26 cellular contexts compared by ENCODE assay signal in genomic region chr10:124375691-124376090, GRCh38. TPM values are rescaled to one million over a fixed set of nuclear protein-coding genes. Genes with fewer than 3 reads are reported as not detected.
DNase-seq lines count a peak whose midpoint lies in the region; ATAC-seq, FAIRE-seq and TF ChIP-seq lines count a peak whose summit lies in the region.
"Had no signal": no experiment of that assay in that cellular context is flagged by ENCODE, and none has a peak within 500 bp of the region (broad histone marks: within the 10 kb centered on the region; RNA-seq: fewer than 3 reads in every experiment).

No MANE protein-coding gene starts in this region.

- BruUV-seq in MCF 10A (replicated peaks; lab: Mats Ljungman, UMichigan) = no TSS peak

- no peak overlapping the region for H3K27ac Mint-ChIP-seq in MCF 10A (ENCODE audit: low read depth, unreplicated experiment)
- H3K27ac Mint-ChIP-seq: CD4-positive, alpha-beta memory T cell; CD4-positive, CD25-positive, alpha-beta regulatory T cell had no signal

- H4K91ac ChIP-seq in H1 (replicated peaks; ENCODE audit: insufficient read length, low read length) (peak overlapping the region; percentile 29), neuronal stem cell (ENCODE audit: low read depth, low read length, poor library complexity) (no peak overlapping the region)

- H3K27me3 ChIP-seq in BLaER1 treated with 17β-estradiol and CSF1 and Interleukin-3, amounts not matched to agents 10 nM and 100 nM = peaks cover 4 to 13% (median 10%) of the 10 kb centered on the region in 11 experiments; a peak in 15 of 22 replicates
- H3K27me3 ChIP-seq in H1 (replicated peaks in 1 of 4; ENCODE audit: control insufficient read depth in 3 of 4, extremely low read depth in 1 of 4, insufficient read depth in 3 of 4, low read length in 3 of 4) = no peaks in the 10 kb centered on the region; a peak in 2 of 7 replicates
- peaks cover 0 to 47% (median 3%) of the 10 kb centered on the region in 3 experiments for H3K27me3 ChIP-seq in neuronal stem cell (ENCODE audit: control insufficient read depth in 3 of 3, insufficient read depth in 3 of 3, low read depth in 1 of 3, low read length in 3 of 3)
- H3K27me3 ChIP-seq: BE2C had no signal

- H3K36me3 Mint-ChIP-seq in MCF 10A (ENCODE audit: insufficient read depth, unreplicated experiment) = no peaks in the 10 kb centered on the region
- H3K36me3 Mint-ChIP-seq: CD4-positive, alpha-beta memory T cell; CD4-positive, CD25-positive, alpha-beta regulatory T cell; CD8-positive, alpha-beta memory T cell had no signal

- no peaks in the 10 kb centered on the region for H3K79me2 ChIP-seq in H1 (ENCODE audit: control insufficient read depth in 1 of 2, insufficient read depth in 2 of 2, low read length in 2 of 2)

- H4K5ac ChIP-seq in H1 (ENCODE audit: insufficient read length, low read depth, low read length) = no peak overlapping the region

- peaks cover 22 to 74% (median 57%) of the 10 kb centered on the region in 10 experiments for H3K4me1 ChIP-seq in BLaER1 treated with 17β-estradiol and CSF1 and Interleukin-3, amounts not matched to agents 10 nM and 100 nM
- peaks cover 2 to 7% (median 5%) of the 10 kb centered on the region in 4 experiments; a peak in 6 of 7 replicates for H3K4me1 ChIP-seq in H1 (replicated peaks in 1 of 4; ENCODE audit: control insufficient read depth in 3 of 4, insufficient read depth in 4 of 4, low read length in 3 of 4)
- H3K4me1 ChIP-seq in neuronal stem cell (ENCODE audit: control insufficient read depth in 2 of 2, insufficient read depth in 1 of 2, low read depth in 1 of 2, low read length in 2 of 2) = peaks cover 0 to 5% of the 10 kb centered on the region in 2 donors
- H3K4me1 ChIP-seq: BE2C had no signal

- no peak for FAIRE-seq in H1 (lab: Jason Lieb, UNC)
- FAIRE-seq: A204.1, GM12891, GM19239 had no signal

- no peak for TF ChIP-seq RAD21 in H1 (IDR thresholded peaks at IDR 0.05 in 1 of 2, conservative IDR thresholded peaks at IDR 0.05 in 1 of 2; ENCODE audit: low read depth in 2 of 2, low read length in 2 of 2)

- WGBS in H1 (ENCODE audit: extremely low coverage in 1 of 2, insufficient coverage in 1 of 2, insufficient read length in 1 of 2, insufficient replicate concordance in 2 of 2, low coverage in 1 of 2, low lambda C conversion rate in 2 of 2, missing lambda C conversion rate in 1 of 2), 2 experiments = 95% methylated on average over 9 of the region's 11 CpGs; no CpG with 5 or more reads in 1 of the 2 experiments
- WGBS in neuronal stem cell (ENCODE audit: extremely low coverage in 2 of 2, insufficient read length in 2 of 2, insufficient replicate concordance in 1 of 2), 2 donors = no CpG with 5 or more reads among the region's 11 CpGs

- H3K4me2 ChIP-seq in BLaER1 treated with 17β-estradiol and CSF1 and Interleukin-3, amounts not matched to agents 10 nM and 100 nM = peak overlapping the region in 10 of 11 experiments; percentile 5 to 91 (median 72); a peak in 18 of 22 replicates
- H3K4me2 ChIP-seq in H1 (ENCODE audit: insufficient read depth in 1 of 2, low read depth in 2 of 2, low read length in 2 of 2) = no peak overlapping the region
- no peak overlapping the region for H3K4me2 ChIP-seq in neuronal stem cell (ENCODE audit: insufficient read depth, low read length, poor library complexity, severe bottlenecking)

- H3K23me2 ChIP-seq in H1 (ENCODE audit: low read depth, low read length) = no peaks in the 10 kb centered on the region

- CTCF ChIA-PET in H1 (lab: Charles Lee; ENCODE audit: partially characterized antibody) (interaction anchor here (0.6 to 3.4 kb wide), 3 partner anchors 13 to 280 kb away, joined by 3 to 12 read pairs (median 4); no protein-coding TSS in a partner anchor), MCF 10A (lab: Yijun Ruan, JAX) (interaction anchor here (0.8 to 2.7 kb wide), 2 partner anchors 14 to 381 kb away, joined by 3 to 9 read pairs; no protein-coding TSS in a partner anchor)

- H3K56ac ChIP-seq in H1 (replicated peaks; ENCODE audit: insufficient read length, low read depth, low read length) = no peak overlapping the region

- H3K9me3 Mint-ChIP-seq in MCF 10A (ENCODE audit: unreplicated experiment) = no peaks in the 10 kb centered on the region
- H3K9me3 Mint-ChIP-seq: CD8-positive, alpha-beta memory T cell had no signal

- POLR2A ChIA-PET in H1 (lab: Charles Lee; ENCODE audit: partially characterized antibody) = no interaction called here
- POLR2A ChIA-PET in MCF 10A (lab: Yijun Ruan, JAX) = no interaction called here

- intact Hi-C loops in MCF 10A (cut with micrococcal nuclease) = loop anchor here (5.0 kb wide), 1 partner anchor 223 kb away; no protein-coding TSS in a partner anchor

- no peak for TF ChIP-seq CTCF in H1 (IDR thresholded peaks at IDR 0.05; ENCODE audit: control extremely low read depth in 1 of 3, insufficient read depth in 1 of 3, low read depth in 1 of 3, low read length in 3 of 3)
- no peak for TF ChIP-seq CTCF in MCF 10A (IDR thresholded peaks at IDR 0.05; ENCODE audit: unreplicated experiment)

- H3K27me3 Mint-ChIP-seq in MCF 10A (ENCODE audit: insufficient read depth, unreplicated experiment) = no peaks in the 10 kb centered on the region

- ATAC-seq in HG03460 (IDR thresholded peaks at IDR 0.05; ENCODE audit: unreplicated experiment) = no peak

- peaks cover 8% of the 10 kb centered on the region for H3K4me1 Mint-ChIP-seq in MCF 10A (ENCODE audit: insufficient read depth, unreplicated experiment)
- H3K4me1 Mint-ChIP-seq: CD4-positive, CD25-positive, alpha-beta regulatory T cell; CD8-positive, alpha-beta memory T cell had no signal

- H3K4me3 ChIP-seq in BLaER1 treated with 17β-estradiol and CSF1 and Interleukin-3, amounts not matched to agents 10 nM and 100 nM = no peak overlapping the region
- H3K4me3 ChIP-seq in H1 (ENCODE audit: extremely low read depth in 1 of 4, insufficient read depth in 2 of 4, low read depth in 3 of 4, low read length in 4 of 4) (no peak overlapping the region), neuronal stem cell (ENCODE audit: low read length in 2 of 2) (no peak overlapping the region)

- no peak overlapping the region for H3K14ac ChIP-seq in H1 (ENCODE audit: insufficient read length)
- H3K14ac ChIP-seq in neuronal stem cell (ENCODE audit: low read length) = no peak overlapping the region

- no peaks in the 10 kb centered on the region for H4K20me1 ChIP-seq in BLaER1 treated with 17β-estradiol and CSF1 and Interleukin-3, amounts not matched to agents 10 nM and 100 nM
- no peaks in the 10 kb centered on the region for H4K20me1 ChIP-seq in H1 (replicated peaks in 1 of 2; ENCODE audit: control insufficient read depth in 1 of 2, insufficient read depth in 2 of 2, low read length in 2 of 2)

- H3K23ac ChIP-seq in H1 (ENCODE audit: insufficient read length) (no peak overlapping the region), neuronal stem cell (ENCODE audit: low read depth, low read length, poor library complexity) (no peak overlapping the region)

- H3K4ac ChIP-seq in H1 (replicated peaks; ENCODE audit: insufficient read length, low read depth, low read length) = no peak overlapping the region
- no peak overlapping the region for H3K4ac ChIP-seq in neuronal stem cell (ENCODE audit: low read length)

- H2BK15ac ChIP-seq in H1 (ENCODE audit: low read length) (no peak overlapping the region; the same call in 1 of the 2 replicates), neuronal stem cell (ENCODE audit: low read length) (no peak overlapping the region)

- H2AK5ac ChIP-seq in H1 (ENCODE audit: low read depth, low read length) (0 out of 2 replicates have a peak overlapping the region, but pooled peaks have one; percentile 13), neuronal stem cell (ENCODE audit: low read depth, low read length) (peak overlapping the region; percentile 73)

- no peak overlapping the region for H3K18ac ChIP-seq in H1 (ENCODE audit: extremely low read depth, low read length)
- peak overlapping the region; percentile 67 for H3K18ac ChIP-seq in neuronal stem cell (ENCODE audit: low read length)

- H2AFZ ChIP-seq in H1 (ENCODE audit: low read length) (no peak overlapping the region), neuronal stem cell (ENCODE audit: low read length) (no peak overlapping the region)

- H3K79me1 ChIP-seq in H1 (ENCODE audit: low read depth, low read length) (no peaks in the 10 kb centered on the region), neuronal stem cell (ENCODE audit: low read depth, low read length) (no peaks in the 10 kb centered on the region)

- 0 out of 22 replicates have a peak, but pooled peaks cover 0 to 8% (median 0%) of the 10 kb centered on the region in 11 experiments for H3K36me3 ChIP-seq in BLaER1 treated with 17β-estradiol and CSF1 and Interleukin-3, amounts not matched to agents 10 nM and 100 nM
- H3K36me3 ChIP-seq in H1 (ENCODE audit: control insufficient read depth in 2 of 4, insufficient read depth in 4 of 4, low read length in 3 of 4) (no peaks in the 10 kb centered on the region), neuronal stem cell (replicated peaks in 1 of 2; ENCODE audit: control insufficient read depth in 2 of 2, insufficient read depth in 2 of 2, low read length in 2 of 2) (no peaks in the 10 kb centered on the region)
- H3K36me3 ChIP-seq: BE2C had no signal

- H2BK5ac ChIP-seq in H1 (ENCODE audit: low read depth, low read length) = peak overlapping the region; percentile 83; the same call in 1 of the 2 replicates
- no peak overlapping the region for H2BK5ac ChIP-seq in neuronal stem cell (ENCODE audit: low read length)

- TF ChIP-seq EP300 in H1 (IDR thresholded peaks at IDR 0.05; ENCODE audit: borderline replicate concordance in 1 of 2, low read depth in 2 of 2, low read length in 2 of 2) = no peak

- H4K8ac ChIP-seq in H1 (ENCODE audit: extremely low read depth, insufficient read depth, low read length) (no peak overlapping the region), neuronal stem cell (ENCODE audit: low read depth, low read length) (no peak overlapping the region)

- H2BK120ac ChIP-seq in H1 (replicated peaks; ENCODE audit: low read depth, low read length) (no peak overlapping the region), neuronal stem cell (ENCODE audit: low read depth, low read length) (no peak overlapping the region)

- TF ChIP-seq POLR2A in H1 (IDR thresholded peaks at IDR 0.05; ENCODE audit: control extremely low read depth in 1 of 2, low read depth in 2 of 2, low read length in 2 of 2) = no peak

- H2BK20ac ChIP-seq in H1 (ENCODE audit: low read length) = no peak overlapping the region

- peak overlapping the region in 2 of 11 experiments; percentile 13; a peak in 2 of 22 replicates for H3K27ac ChIP-seq in BLaER1 treated with 17β-estradiol and CSF1 and Interleukin-3, amounts not matched to agents 10 nM and 100 nM
- H3K27ac ChIP-seq in H1 (ENCODE audit: low read depth, low read length) (no peak overlapping the region), neuronal stem cell (replicated peaks; ENCODE audit: low read length) (no peak overlapping the region)

- H2BK12ac ChIP-seq in H1 (ENCODE audit: low read depth, low read length) (peak overlapping the region; percentile 75; the same call in 1 of the 2 replicates), neuronal stem cell (ENCODE audit: low read length) (peak overlapping the region; percentile 26)

- peaks cover 10 to 20% (median 17%) of the 10 kb centered on the region in 11 experiments; a peak in 21 of 22 replicates for H3K9me3 ChIP-seq in BLaER1 treated with 17β-estradiol and CSF1 and Interleukin-3, amounts not matched to agents 10 nM and 100 nM (replicated peaks in 1 of 11)
- H3K9me3 ChIP-seq in H1 (ENCODE audit: insufficient read depth in 2 of 2, low read depth in 1 of 2, low read length in 1 of 2) = no peaks in the 10 kb centered on the region
- no peaks in the 10 kb centered on the region for H3K9me3 ChIP-seq in neuronal stem cell (replicated peaks in 1 of 2; ENCODE audit: control insufficient read depth in 2 of 2, insufficient read depth in 1 of 2, low read depth in 1 of 2, low read length in 2 of 2)
- H3K9me3 ChIP-seq: BE2C had no signal

- H3K4me3 Mint-ChIP-seq in MCF 10A (ENCODE audit: unreplicated experiment) = no peak overlapping the region
- H3K4me3 Mint-ChIP-seq: CD14-positive monocyte; CD4-positive, alpha-beta memory T cell; CD4-positive, CD25-positive, alpha-beta regulatory T cell; CD8-positive, alpha-beta memory T cell had no signal

- H3K9ac ChIP-seq in BLaER1 treated with 17β-estradiol and CSF1 and Interleukin-3, amounts not matched to agents 10 nM and 100 nM = no peak overlapping the region
- H3K9ac ChIP-seq in H1 (replicated peaks in 1 of 4; ENCODE audit: extremely low read depth in 1 of 4, low read depth in 3 of 4, low read length in 3 of 4) (no peak overlapping the region), neuronal stem cell (ENCODE audit: low read depth, low read length, poor library complexity) (no peak overlapping the region)

- DNase-seq in H1 (ENCODE audit: low read depth in 1 of 2, low spot score in 2 of 2) (no peak), neuronal stem cell (ENCODE audit: low spot score) (no peak), MCF 10A (ENCODE audit: unreplicated experiment) (no peak), GF-D8 (lab: John Stamatoyannopoulos, UW) (no peak), HPDE6-E6E7 (ENCODE audit: extremely low spot score) (no peak)
- DNase-seq: 8988T; ACHN; BE2C; C1 segment of cervical spinal cord; CD4-positive, alpha-beta memory T cell; CD4-positive, CD25-positive, alpha-beta regulatory T cell; CD8-positive, alpha-beta memory T cell; COR-L47; DMS 273 treated with DMSO at 0.1 percent for 48 hours; DMS153; DMS53; DMS79; DND-41; EL; GDM1 had no signal

RNA-seq across cellular contexts. Expression of gene OAT, which starts 43.0 kb away (rescaled TPM):
- total RNA-seq in H1 (2021; fragmentation: NEBNext Ultra II Directional; extraction: Animal tissue kit (Norgen Biotek cat#: 25700)) = 121 TPM in 2 replicates
- polyA plus RNA-seq in H1 (2011; rRNA removed) = 40.3 and 67.8 TPM in 2 replicates
- polyA plus RNA-seq in H1 (2011; cell fraction: cytosol; rRNA removed) = 78.9 TPM
- polyA plus RNA-seq in H1 (2011; cell fraction: nucleus; rRNA removed) = 33.9 TPM
- 69.7 to 96.8 TPM (median 81.5 TPM) in 4 replicates for polyA plus RNA-seq in H1 (2012, experiment 1 of 2)
- 10.6 TPM for polyA plus RNA-seq in H1 (2012, experiment 2 of 2)
- 57.5 TPM for polyA plus RNA-seq in H1 (2013, experiment 1 of 2)
- polyA plus RNA-seq in H1 (2013, experiment 2 of 2) = 54.5 TPM
- polyA minus RNA-seq in H1 (2011; rRNA and poly(A)+ RNA removed) = 65.2 and 99.5 TPM in 2 replicates
- polyA minus RNA-seq in H1 (2011; cell fraction: cytosol; rRNA and poly(A)+ RNA removed) = 42.3 TPM
- polyA minus RNA-seq in H1 (2011; cell fraction: nucleus; rRNA and poly(A)+ RNA removed) = 33.1 TPM
- polyA plus RNA-seq in neuronal stem cell (2013, experiment 1 of 2) = 26.5 TPM
- 25.8 TPM for polyA plus RNA-seq in neuronal stem cell (2013, experiment 2 of 2)
- total RNA-seq in MCF 10A (2022) = 62.2 and 68.1 TPM in 2 replicates

Comparison
In these comparisons a context has a peak if more than half of its experiments do, and no peak if none do; other contexts are left out.
1. H3K4me2 ChIP-seq: peak in BLaER1 treated with 17β-estradiol and CSF1 and Interleukin-3, amounts not matched to agents 10 nM and 100 nM (10 of 11); none in H1 (0 of 2) and neuronal stem cell (single experiment).